In the genomic region with DNA sequence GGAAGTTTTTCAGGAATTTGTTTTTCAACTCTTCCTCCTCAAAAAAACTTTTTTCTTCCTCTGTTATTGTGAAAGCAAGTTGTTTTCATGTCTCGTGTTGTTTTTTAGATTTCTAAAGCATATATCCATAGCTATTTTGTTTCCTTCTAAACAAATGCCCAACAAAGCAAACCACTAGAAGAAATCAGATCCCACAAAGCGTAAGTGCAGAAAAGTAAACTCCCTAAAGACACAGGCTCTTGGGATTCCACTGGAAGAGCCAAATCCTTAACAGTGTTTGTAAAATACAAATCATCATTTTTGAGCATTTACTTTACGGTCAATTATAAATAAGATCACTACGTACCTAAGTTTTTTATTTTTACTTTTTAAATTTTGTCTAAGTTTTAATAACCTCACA, we compare ENCODE assay signal across 20 cellular contexts. TPM values are rescaled to one million over a fixed set of nuclear protein-coding genes. Genes with fewer than 3 reads are reported as not detected.
"Had no signal": no experiment of that assay in that cellular context is flagged by ENCODE, and none has a peak within 500 bp of the region (broad histone marks: within the 10 kb centered on the region; RNA-seq: fewer than 3 reads in every experiment).

No MANE protein-coding gene starts in this region.

- H3K36me3 ChIP-seq: MG63, SJSA1 had no signal

- H3K27me3 ChIP-seq: MG63, SJSA1 had no signal

- DNase-seq: Karpas-422, KG1, MG63, NCI-H1092, NCI-H1105 treated with DMSO at 0.1 percent for 48 hours, NCI-H1417 treated with DMSO at 0.1 percent for 48 hours, NCI-H146, NCI-H1694 treated with DMSO at 0.1 percent for 48 hours, NCI-H1930, NCI-H2081, NCI-H2107, NCI-H2227 treated with DMSO at 0.1 percent for 48 hours, NCI-H524, NCI-H526 treated with DMSO at 0.1 percent for 48 hours, NCI-H748 treated with DMSO at 0.1 percent for 48 hours, Right ventricle myocardium superior, RPMI8226, SIG-M5 had no signal

- H3K4me3 ChIP-seq: MG63, SJSA1 had no signal

- H3K27ac ChIP-seq: SJSA1 had no signal

- H3K9me3 ChIP-seq: MG63, SJSA1 had no signal

- H3K4me1 ChIP-seq: SJSA1 had no signal

RNA-seq across cellular contexts. Expression of a gene that starts 30.6 kb away (rescaled TPM):
- total RNA-seq: HT-29 had no signal
